ENCODE assay signal across 8 cellular contexts in genomic region chr18:48934708-48935432, GRCh38. TPM values are rescaled to one million over a fixed set of nuclear protein-coding genes. Genes with fewer than 3 reads are reported as not detected.
DNase-seq lines count a peak whose midpoint lies in the region; ATAC-seq, FAIRE-seq and TF ChIP-seq lines count a peak whose summit lies in the region.

No MANE protein-coding gene starts in this region.

- CTCF ChIA-PET in GM12878 (lab: Yijun Ruan, JAX) = interaction anchor here (1.1 to 1.7 kb wide), 5 partner anchors 11 to 156 kb away, joined by 3 to 5 read pairs (median 4); no protein-coding TSS in a partner anchor

- H3K9ac ChIP-seq in Karpas-422 (ENCODE audit: low read length) (peak overlapping the region; percentile 56), GM12878 (ENCODE audit: control insufficient read depth, insufficient read depth, low read length) (peak overlapping the region; percentile 64)

- WGBS in GM12878 (ENCODE audit: insufficient coverage, insufficient replicate concordance, low lambda C conversion rate, missing lambda C conversion rate) = under 1% methylated on average over 14 of the region's 14 CpGs

- H3K4me3 ChIP-seq in Karpas-422 (ENCODE audit: low read length) (peak overlapping the region; percentile 41), GM12878 (peak overlapping the region; percentile 57)

- SMC1A ChIA-PET in GM12878 (lab: Charles Lee; ENCODE audit: uncharacterized antibody, unreplicated experiment) = interaction anchor here (0.7 to 7.1 kb wide), 16 partner anchors 10 to 238 kb away, joined by 3 to 55 read pairs (median 4); no protein-coding TSS in a partner anchor

- H3K4me1 Mint-ChIP-seq in memory B cell = peaks cover 57% of the 10 kb centered on the region

- no TSS peak for BruUV-seq in GM12878 (replicated peaks; lab: Mats Ljungman, UMichigan)

- peaks cover 43% of the 10 kb centered on the region for H3K4me1 ChIP-seq in Karpas-422 (ENCODE audit: low read length)
- H3K4me1 ChIP-seq in GM12878 (ENCODE audit: control insufficient read depth, insufficient read depth, low read length) = peaks cover 68% of the 10 kb centered on the region

- TF ChIP-seq EP300 in GM12878 (IDR thresholded peaks at IDR 0.05; ENCODE audit: borderline replicate concordance in 1 of 2, control insufficient read depth in 1 of 2, low read depth in 2 of 2, low read length in 2 of 2) = no peak; a peak in 1 of 4 replicates

- H3K36me3 ChIP-seq in Karpas-422 (ENCODE audit: insufficient read depth, low read length) (no peaks in the 10 kb centered on the region), GM12878 (ENCODE audit: control insufficient read depth in 2 of 2, insufficient read depth in 2 of 2, low read length in 1 of 2) (peaks cover 11 to 14% of the 10 kb centered on the region in 2 experiments)

- ATAC-seq in GM19463 (IDR thresholded peaks at IDR 0.05; ENCODE audit: unreplicated experiment) (peak; percentile 44), GM12878 (peak; percentile 71), memory B cell (ENCODE audit: low read depth) (peak; percentile 18)

- no peaks in the 10 kb centered on the region for H3K9me3 ChIP-seq in Karpas-422 (ENCODE audit: low read length)
- no peaks in the 10 kb centered on the region for H3K9me3 ChIP-seq in GM12878 (replicated peaks; ENCODE audit: control insufficient read depth, insufficient read depth, low read length)

- no peak for TF ChIP-seq RAD21 in GM12878 (IDR thresholded peaks at IDR 0.05; ENCODE audit: insufficient read depth, low read depth, low read length)

- in situ Hi-C loops in GM12878 (cut with MboI) = loop anchor here (25.0 kb wide), 1 partner anchor 1352 kb away; the partner anchor contains the start of genes CXXC1 and MBD1

- DNase-seq in COR-L47 (lab: John Stamatoyannopoulos, UW) = peak; percentile 14
- DNase-seq in Karpas-422 = peak; percentile 64
- DNase-seq in GM12878 (ENCODE audit: low read depth, low spot score) = peak; percentile 71
- no peak for DNase-seq in memory B cell (ENCODE audit: low spot score in 2 of 2)
- DNase-seq in NCI-H1092 treated with DMSO at 0.1 percent for 48 hours (lab: John Stamatoyannopoulos, UW) = no peak
- DNase-seq in central memory CD4-positive, alpha-beta T cell = no peak
- no peak for DNase-seq in activated gamma-delta T cell treated with Interleukin-2 at 50 U/mL for 16 hours

- H3K79me2 ChIP-seq in Karpas-422 (ENCODE audit: low read length) (no peaks in the 10 kb centered on the region), GM12878 (ENCODE audit: control insufficient read depth, insufficient read depth, low read length) (peaks cover 99% of the 10 kb centered on the region)

- RAD21 ChIA-PET in GM12878 (lab: Charles Lee; ENCODE audit: unreplicated experiment) = interaction anchor here (0.7 to 3.8 kb wide), 12 partner anchors 12 to 227 kb away, joined by 3 to 41 read pairs (median 6); no protein-coding TSS in a partner anchor

- POLR2A ChIA-PET in GM12878 (lab: Charles Lee) = interaction anchor here (0.7 to 8.1 kb wide), 8 partner anchors 12 to 1339 kb away, joined by 3 to 71 read pairs (median 5); no protein-coding TSS in a partner anchor

- peak; percentile 41 for FAIRE-seq in GM12878 (lab: Jason Lieb, UNC)

- H4K20me1 ChIP-seq in Karpas-422 (ENCODE audit: insufficient read depth, low read depth, low read length) = no peaks in the 10 kb centered on the region
- H4K20me1 ChIP-seq in GM12878 (ENCODE audit: control insufficient read depth, insufficient read depth) = no peaks in the 10 kb centered on the region

- H3K4me3 Mint-ChIP-seq in memory B cell = peak overlapping the region; percentile 72

- H2AFZ ChIP-seq in Karpas-422 (ENCODE audit: low read length) = peak overlapping the region; percentile 96
- peak overlapping the region; percentile 10; the same call in 1 of the 2 replicates for H2AFZ ChIP-seq in GM12878 (ENCODE audit: control insufficient read depth, low read depth, low read length)

- peak overlapping the region; percentile 89 for H3K27ac Mint-ChIP-seq in memory B cell

- H3K27ac ChIP-seq in Karpas-422 (ENCODE audit: low read length) = peak overlapping the region; percentile 42; the same call in 1 of the 2 replicates
- peak overlapping the region; percentile 96 for H3K27ac ChIP-seq in GM12878 (ENCODE audit: control insufficient read depth, insufficient read depth)

- H3K4me2 ChIP-seq in Karpas-422 (ENCODE audit: low read depth, low read length, poor library complexity, severe bottlenecking) (peak overlapping the region; percentile 68), GM12878 (ENCODE audit: control insufficient read depth, insufficient read depth) (peak overlapping the region; percentile 99)

- H3K36me3 Mint-ChIP-seq in memory B cell = no peaks in the 10 kb centered on the region

- peak; percentile 62; the same call in 1 of the 2 replicates for TF ChIP-seq POLR2A in GM12878 (IDR thresholded peaks at IDR 0.05; ENCODE audit: low read depth, low read length)

- H3K27me3 ChIP-seq in Karpas-422 (ENCODE audit: low read length) (no peaks in the 10 kb centered on the region), GM12878 (replicated peaks in 1 of 2; ENCODE audit: control insufficient read depth in 2 of 2, insufficient read depth in 2 of 2, low read length in 1 of 2) (no peaks in the 10 kb centered on the region)

- no peak for TF ChIP-seq CTCF in GM12878 (IDR thresholded peaks at IDR 0.05 in 2 of 3, conservative IDR thresholded peaks at IDR 0.05 in 1 of 3; ENCODE audit: control insufficient read depth in 2 of 3, extremely low read depth in 1 of 3, insufficient read depth in 1 of 3, low read depth in 3 of 3, low read length in 3 of 3)

- H3K9me2 ChIP-seq in Karpas-422 (replicated peaks; ENCODE audit: insufficient read depth, low read length) = no peaks in the 10 kb centered on the region

- H3K27me3 Mint-ChIP-seq in memory B cell = no peaks in the 10 kb centered on the region

- H3K9me3 Mint-ChIP-seq in memory B cell = no peaks in the 10 kb centered on the region

- intact Hi-C loops in GM12878 (cut with micrococcal nuclease; ENCODE audit: unreplicated experiment) = loop anchor here (5.0 kb wide), 2 partner anchors 68 to 103 kb away; no protein-coding TSS in a partner anchor

TF ChIP-seq in GM12878, 131 proteins besides CTCF, POLR2A, EP300 and RAD21 (continues in another document):
- TF ChIP-seq KAT2A (conservative IDR thresholded peaks at IDR 0.05; ENCODE audit: control insufficient read depth, low read depth, low read length) (no peak), SPI1 (IDR thresholded peaks at IDR 0.05; ENCODE audit: borderline replicate concordance, insufficient read depth, low read depth, low read length) (no peak), NBN (IDR thresholded peaks at IDR 0.05) (0 out of 2 replicates have a peak, but pooled peaks have one; percentile 41), ZSCAN29 (IDR thresholded peaks at IDR 0.05) (no peak), CHD4 (IDR thresholded peaks at IDR 0.05) (no peak), ESRRA (IDR thresholded peaks at IDR 0.05; ENCODE audit: low read length) (no peak), KLF5 (IDR thresholded peaks at IDR 0.05; ENCODE audit: partially characterized antibody) (no peak), HDAC2 (IDR thresholded peaks at IDR 0.05) (no peak), ATF2 (IDR thresholded peaks at IDR 0.05; ENCODE audit: low read length) (peak; percentile 85), ZNF622 (IDR thresholded peaks at IDR 0.05) (no peak), IRF5 (IDR thresholded peaks at IDR 0.05; ENCODE audit: borderline replicate concordance) (no peak)

RNA-seq across cellular contexts. Expression of gene SMAD7, which starts 15.9 kb away (rescaled TPM):
- total RNA-seq in Karpas-422 (2014; rRNA removed; shearing (Covaris generic); ENCODE audit: low replicate concordance) = 1.3 and 2.1 TPM in 2 replicates
- total RNA-seq in GM12878 (2013; cell fraction: nucleolus; rRNA removed) = 36.4 and 43.3 TPM in 2 replicates
- total RNA-seq in GM12878 (2014; rRNA removed) (11.7 and 14.8 TPM in 2 replicates), GM12878 (2014; rRNA removed; fragmentation: Illumina TruSeq; extraction: Trizol) (8.4 and 10.3 TPM in 2 replicates), GM12878 (2021) (13.1 and 14.1 TPM in 2 replicates)
- 2.7 TPM for polyA plus RNA-seq in GM12878 (2011; ENCODE audit: low read depth)
- polyA plus RNA-seq in GM12878 (2011; rRNA removed) (19.0 and 22.5 TPM in 2 replicates), GM12878 (2014; fragmentation: Illumina TruSeq; extraction: Trizol) (4.3 and 6.4 TPM in 2 replicates), GM12878 (2014; fragmentation: Nextera tagmentation; extraction: Ambion mirVana) (1 to 10 TPM; 1.3 to 1.8 TPM), GM12878 (2014; rRNA removed) (8.6 and 9.7 TPM in 2 replicates), GM12878 (2016; fragmentation: Nextera tagmentation; extraction: Ambion mirVana) (1 to 10 TPM; 2.0 to 3.8 TPM)
- polyA plus RNA-seq in GM12878 (2011; cell fraction: cytosol; rRNA removed) = 24.3 and 24.7 TPM in 2 replicates
- polyA plus RNA-seq in GM12878 (2011; cell fraction: nucleus; rRNA removed) = 34.6 and 47.7 TPM in 2 replicates
- polyA plus RNA-seq in GM12878 (2012) = 7.3 and 8.5 TPM in 2 replicates
- polyA minus RNA-seq in GM12878 (2011; rRNA and poly(A)+ RNA removed) = 28.1 and 47.6 TPM in 2 replicates
- 16.8 and 23.7 TPM in 2 replicates for polyA minus RNA-seq in GM12878 (2011; cell fraction: cytosol; rRNA and poly(A)+ RNA removed)
- polyA minus RNA-seq in GM12878 (2011; cell fraction: nucleus; rRNA and poly(A)+ RNA removed) = 23.5 and 38.0 TPM in 2 replicates

Comparison
In these comparisons a context has a peak if more than half of its experiments do, and no peak if none do; other contexts are left out.
1. DNase-seq: peak in COR-L47 (single experiment), Karpas-422 (single experiment) and GM12878 (single experiment); none in memory B cell (0 of 2), NCI-H1092 treated with DMSO at 0.1 percent for 48 hours (single experiment), central memory CD4-positive, alpha-beta T cell (single experiment) and activated gamma-delta T cell treated with Interleukin-2 at 50 U/mL for 16 hours (single experiment).
2. ATAC-seq: peak in every context shown above with its lines; median percentile 71 in GM12878; 44 in GM19463; 18 in memory B cell.